Comparison of ENCODE assay signal across 31 cellular contexts in genomic region chr1:179825798-179826460, GRCh38. TPM values are rescaled to one million over a fixed set of nuclear protein-coding genes. Genes with fewer than 3 reads are reported as not detected.
DNase-seq lines count a peak whose midpoint lies in the region; ATAC-seq, FAIRE-seq and TF ChIP-seq lines count a peak whose summit lies in the region.
"Had no signal": no experiment of that assay in that cellular context is flagged by ENCODE, and none has a peak within 500 bp of the region (broad histone marks: within the 10 kb centered on the region; RNA-seq: fewer than 3 reads in every experiment).

No MANE protein-coding gene starts in this region.

- H3K27ac ChIP-seq in mesendoderm (ENCODE audit: low read depth, low read length) (no peak overlapping the region), testis (peak overlapping the region; percentile 72 to 74)
- H3K27ac ChIP-seq: A549, adrenal gland, brain microvascular endothelial cell, SJSA1, vagina, WERI-Rb-1 had no signal

- no peak for FAIRE-seq in urothelium cell line (lab: Jason Lieb, UNC)
- FAIRE-seq: A549 had no signal

- intact Hi-C loops in testis (cut with DNase I; ENCODE audit: low total_unique reads), result no loop called here

- CTCF ChIA-PET in activated CD8-positive, alpha-beta memory T cell treated with anti-CD3 and anti-CD28 coated beads, Interleukin-2, amount 10 ng/mL, durations not matched to agents 7 days and 5 days (lab: Charles Lee), result no interaction called here
- CTCF ChIA-PET in WTC11 (lab: Charles Lee), result interaction anchor here (1.2 to 4.4 kb wide), 3 partner anchors 11 to 16 kb away, joined by 3 to 37 read pairs (median 5); no protein-coding TSS in a partner anchor

- H3K36me3 ChIP-seq in mesendoderm (ENCODE audit: control insufficient read depth, insufficient read depth, low read length) (no peaks in the 10 kb centered on the region), testis (ENCODE audit: low read depth, missing control alignments) (no peaks in the 10 kb centered on the region)
- H3K36me3 ChIP-seq: adrenal gland, brain microvascular endothelial cell, SJSA1, vagina, WERI-Rb-1 had no signal

- H2BK5ac ChIP-seq in mesendoderm (ENCODE audit: low read length), result no peak overlapping the region

- no peak for TF ChIP-seq POLR2A in testis (IDR thresholded peaks at IDR 0.05)

- H3K9me3 Mint-ChIP-seq in activated CD8-positive, alpha-beta memory T cell treated with anti-CD3 and anti-CD28 coated beads, Interleukin-2, amount 10 ng/mL, durations not matched to agents 7 days and 5 days (ENCODE audit: low read depth), result no peaks in the 10 kb centered on the region
- H3K9me3 Mint-ChIP-seq in WTC11, result no peaks in the 10 kb centered on the region
- H3K9me3 Mint-ChIP-seq: activated naive CD4-positive, alpha-beta T cell treated with anti-CD3 and anti-CD28 coated beads, Interleukin-2, amount 10 ng/mL, durations not matched to agents 7 days and 5 days; activated T-helper 17 cell treated with anti-CD3 and anti-CD28 coated beads, Interleukin-2, amount 50 U/mL, for 72 hours; CD4-positive, CD25-positive, alpha-beta regulatory T cell; memory B cell; stimulated activated effector memory CD8-positive, alpha-beta T cell treated with anti-CD3 and anti-CD28 coated beads, Interleukin-12 subunit alpha, Interleukin-12 subunit beta, amount 100 ng/mL, for 72 hours; T-cell had no signal

- no peak overlapping the region for H3K9ac ChIP-seq in mesendoderm (ENCODE audit: low read length)

- no peaks in the 10 kb centered on the region for H3K36me3 Mint-ChIP-seq in activated CD8-positive, alpha-beta memory T cell treated with anti-CD3 and anti-CD28 coated beads, Interleukin-2, amount 10 ng/mL, durations not matched to agents 7 days and 5 days
- no peaks in the 10 kb centered on the region for H3K36me3 Mint-ChIP-seq in WTC11
- H3K36me3 Mint-ChIP-seq: activated naive CD4-positive, alpha-beta T cell treated with anti-CD3 and anti-CD28 coated beads, Interleukin-2, amount 10 ng/mL, durations not matched to agents 7 days and 5 days; CD4-positive, CD25-positive, alpha-beta regulatory T cell; stimulated activated effector memory CD8-positive, alpha-beta T cell treated with anti-CD3 and anti-CD28 coated beads, Interleukin-12 subunit alpha, Interleukin-12 subunit beta, amount 100 ng/mL, for 72 hours; T-cell had no signal

- H3K79me2 ChIP-seq in mesendoderm (ENCODE audit: control insufficient read depth, insufficient read depth, low read length), result no peaks in the 10 kb centered on the region

- no peaks in the 10 kb centered on the region for H3K4me1 ChIP-seq in mesendoderm (ENCODE audit: control insufficient read depth, low read depth, low read length)
- peaks cover 36% of the 10 kb centered on the region for H3K4me1 ChIP-seq in testis
- H3K4me1 ChIP-seq: A549, SJSA1, vagina had no signal

- H3K56ac ChIP-seq in mesendoderm (ENCODE audit: low read length), result peak overlapping the region; percentile 38

- H2BK120ac ChIP-seq in mesendoderm (ENCODE audit: low read depth, low read length), result no peak overlapping the region

- no peak overlapping the region for H3K18ac ChIP-seq in mesendoderm (ENCODE audit: low read length)

- H3K23ac ChIP-seq in mesendoderm (ENCODE audit: low read length), result no peak overlapping the region

- DNase-seq in activated CD8-positive, alpha-beta memory T cell treated with anti-CD3 and anti-CD28 coated beads, Interleukin-2, amount 10 ng/mL, durations not matched to agents 7 days and 5 days, result peak; percentile 21
- DNase-seq in activated CD8-positive, alpha-beta memory T cell treated with anti-CD3 and anti-CD28 coated beads, Interleukin-2, amount 50 U/mL, for 48 hours, result no peak
- DNase-seq in WTC11 (ENCODE audit: low spot score) (no peak), mesendoderm (no peak), testis (no peak), urothelium cell line (ENCODE audit: low spot score) (no peak)
- DNase-seq: activated naive CD4-positive, alpha-beta T cell treated with anti-CD3 and anti-CD28 coated beads, Interleukin-2, amount 10 ng/mL, durations not matched to agents 7 days and 5 days; brain microvascular endothelial cell; Calu3; CD4-positive, CD25-positive, alpha-beta regulatory T cell; DMS79 treated with DMSO at 0.1 percent for 48 hours; GDM1; hippocampal formation; Karpas-422; NCI-H1417 treated with DMSO at 0.1 percent for 48 hours; NCI-H2081; NCI-H345; NCI-H774; nucleus accumbens; T-cell; WERI-Rb-1 had no signal

- H4K8ac ChIP-seq in mesendoderm (ENCODE audit: low read depth, low read length), result no peak overlapping the region

- no CpG with 5 or more reads among the region's 13 CpGs for WGBS in mesendoderm (ENCODE audit: extremely low coverage, insufficient coverage, low lambda C conversion rate)
- 72 to 79% methylated on average over 11 to 13 of the region's 13 CpGs for WGBS in testis, 2 donors

- TF ChIP-seq CTCF in WTC11 (IDR thresholded peaks at IDR 0.05), result no peak
- no peak for TF ChIP-seq CTCF in testis (IDR thresholded peaks at IDR 0.05)

- H3K4me1 Mint-ChIP-seq in activated CD8-positive, alpha-beta memory T cell treated with anti-CD3 and anti-CD28 coated beads, Interleukin-2, amount 10 ng/mL, durations not matched to agents 7 days and 5 days, result peaks cover 8% of the 10 kb centered on the region
- H3K4me1 Mint-ChIP-seq in WTC11, result peaks cover 12% of the 10 kb centered on the region

- H2AK5ac ChIP-seq in mesendoderm (ENCODE audit: low read length), result no peak overlapping the region

- no peak overlapping the region for H3K4ac ChIP-seq in mesendoderm (ENCODE audit: low read depth, low read length)

- ATAC-seq in activated CD8-positive, alpha-beta memory T cell treated with anti-CD3 and anti-CD28 coated beads, Interleukin-2, amount 10 ng/mL, durations not matched to agents 7 days and 5 days, result no peak
- ATAC-seq in WTC11, result peak; percentile 52
- ATAC-seq in GM18909 (IDR thresholded peaks at IDR 0.05; ENCODE audit: poor library complexity, unreplicated experiment), result no peak
- no peak for ATAC-seq in GM19023 (IDR thresholded peaks at IDR 0.05; ENCODE audit: unreplicated experiment)
- ATAC-seq: activated T-helper 17 cell treated with anti-CD3 and anti-CD28 coated beads, Interleukin-2, amount 50 U/mL, for 72 hours; HCT116; T-cell had no signal

- POLR2A ChIA-PET in WTC11 (lab: Charles Lee), result no interaction called here

- H3K9me3 ChIP-seq in testis, result no peaks in the 10 kb centered on the region
- H3K9me3 ChIP-seq: A549, adrenal gland, SJSA1, vagina had no signal

- H3K4me3 Mint-ChIP-seq in activated CD8-positive, alpha-beta memory T cell treated with anti-CD3 and anti-CD28 coated beads, Interleukin-2, amount 10 ng/mL, durations not matched to agents 7 days and 5 days, result no peak overlapping the region
- no peak overlapping the region for H3K4me3 Mint-ChIP-seq in WTC11
- H3K4me3 Mint-ChIP-seq: activated naive CD4-positive, alpha-beta T cell treated with anti-CD3 and anti-CD28 coated beads, Interleukin-2, amount 10 ng/mL, durations not matched to agents 7 days and 5 days; activated T-helper 17 cell treated with anti-CD3 and anti-CD28 coated beads, Interleukin-2, amount 50 U/mL, for 72 hours; CD4-positive, CD25-positive, alpha-beta regulatory T cell; memory B cell; stimulated activated effector memory CD8-positive, alpha-beta T cell treated with anti-CD3 and anti-CD28 coated beads, Interleukin-12 subunit alpha, Interleukin-12 subunit beta, amount 100 ng/mL, for 72 hours; T-cell had no signal

- H4K5ac ChIP-seq in mesendoderm (ENCODE audit: low read length), result no peak overlapping the region

- H3K27me3 ChIP-seq in mesendoderm (ENCODE audit: insufficient read depth, low read length, poor library complexity) (no peaks in the 10 kb centered on the region), testis (no peaks in the 10 kb centered on the region)
- H3K27me3 ChIP-seq: adrenal gland, SJSA1, vagina had no signal

- no peak overlapping the region for H2BK15ac ChIP-seq in mesendoderm (replicated peaks; ENCODE audit: low read depth)

- no peak overlapping the region for H3K27ac Mint-ChIP-seq in activated CD8-positive, alpha-beta memory T cell treated with anti-CD3 and anti-CD28 coated beads, Interleukin-2, amount 10 ng/mL, durations not matched to agents 7 days and 5 days
- H3K27ac Mint-ChIP-seq in WTC11, result no peak overlapping the region; the same call in 1 of the 2 replicates
- H3K27ac Mint-ChIP-seq: activated naive CD4-positive, alpha-beta T cell treated with anti-CD3 and anti-CD28 coated beads, Interleukin-2, amount 10 ng/mL, durations not matched to agents 7 days and 5 days; memory B cell; stimulated activated effector memory CD8-positive, alpha-beta T cell treated with anti-CD3 and anti-CD28 coated beads, Interleukin-12 subunit alpha, Interleukin-12 subunit beta, amount 100 ng/mL, for 72 hours; T-cell had no signal

- H3K4me2 ChIP-seq in mesendoderm (ENCODE audit: low read length), result no peak overlapping the region
- H3K4me2 ChIP-seq: A549 had no signal

- H3K4me3 ChIP-seq in mesendoderm (ENCODE audit: low read length) (no peak overlapping the region), testis (no peak overlapping the region)
- H3K4me3 ChIP-seq: A549, adrenal gland, SJSA1, vagina had no signal

- H3K79me1 ChIP-seq in mesendoderm (ENCODE audit: low read length), result no peaks in the 10 kb centered on the region

- peaks cover 14% of the 10 kb centered on the region for H3K27me3 Mint-ChIP-seq in activated CD8-positive, alpha-beta memory T cell treated with anti-CD3 and anti-CD28 coated beads, Interleukin-2, amount 10 ng/mL, durations not matched to agents 7 days and 5 days
- H3K27me3 Mint-ChIP-seq in WTC11 (ENCODE audit: low read depth), result no peaks in the 10 kb centered on the region; the same call in none of the 2 replicates
- H3K27me3 Mint-ChIP-seq: activated T-helper 17 cell treated with anti-CD3 and anti-CD28 coated beads, Interleukin-2, amount 50 U/mL, for 72 hours had no signal

TF ChIP-seq in WTC11, 78 proteins besides CTCF, POLR2A, EP300 and RAD21:
- no peak for TF ChIP-seq MYBL2 (CRISPR knock-in tag; IDR thresholded peaks at IDR 0.05)
TF ChIP-seq in WTC11: peak in this region for 0.

RNA-seq across cellular contexts. Expression of gene TOR1AIP2, which starts 51.7 kb away (rescaled TPM):
- 10 to 100 TPM; 43.5 to 50.1 TPM for total RNA-seq in activated CD8-positive, alpha-beta memory T cell treated with anti-CD3 and anti-CD28 coated beads, Interleukin-2, amount 10 ng/mL, durations not matched to agents 7 days and 5 days
- total RNA-seq in WTC11 (2021) (57.1 to 58.0 TPM (median 57.2 TPM) in 3 replicates), testis (10 to 100 TPM; 71.5 to 90.4 TPM)
- polyA plus RNA-seq in mesendoderm (2013, experiment 1 of 2), result 33.9 TPM
- 33.6 TPM for polyA plus RNA-seq in mesendoderm (2013, experiment 2 of 2)
- polyA plus RNA-seq in testis (ENCODE audit: insufficient read depth, low read depth, low replicate concordance), result 25.9 TPM

RNA-seq across cellular contexts. Expression of gene TOR1AIP1, which starts 56.2 kb away (rescaled TPM):
- 10 to 100 TPM; 67.3 to 80.0 TPM for total RNA-seq in activated CD8-positive, alpha-beta memory T cell treated with anti-CD3 and anti-CD28 coated beads, Interleukin-2, amount 10 ng/mL, durations not matched to agents 7 days and 5 days
- total RNA-seq in WTC11 (2021), result 17.3 to 18.7 TPM (median 17.7 TPM) in 3 replicates
- 27.5 TPM for polyA plus RNA-seq in mesendoderm (2013, experiment 1 of 2)
- polyA plus RNA-seq in mesendoderm (2013, experiment 2 of 2), result 27.6 TPM
- 10 to 100 TPM; 62.7 to 63.7 TPM for total RNA-seq in testis
- 72.3 TPM for polyA plus RNA-seq in testis (ENCODE audit: insufficient read depth, low read depth, low replicate concordance)
